In the genomic region with DNA sequence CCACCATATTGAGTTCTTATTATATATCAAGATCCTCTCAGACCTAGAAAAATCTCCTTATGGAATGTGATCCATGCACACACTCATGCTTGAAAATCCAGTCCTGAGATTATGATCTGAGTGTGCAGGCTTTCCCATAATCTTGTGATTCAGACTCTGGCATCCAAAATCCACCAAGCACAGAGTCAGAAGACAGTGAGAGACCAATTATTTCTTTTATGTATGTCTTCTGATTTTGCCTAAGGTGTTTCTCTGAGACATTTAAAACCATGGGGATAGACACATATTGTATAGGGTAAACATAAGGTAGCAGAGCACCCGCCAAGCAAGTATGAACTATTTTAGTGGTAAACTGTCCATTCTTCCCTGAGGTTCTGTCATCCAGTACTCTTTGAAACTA, we compare ENCODE assay signal across 18 cellular contexts. TPM values are rescaled to one million over a fixed set of nuclear protein-coding genes. Genes with fewer than 3 reads are reported as not detected.
A peak's percentile ranks its signal among the peaks of the same experiment; 100 is the strongest.
DNase-seq lines count a peak whose midpoint lies in the region; ATAC-seq and TF ChIP-seq lines count a peak whose summit lies in the region.
"Had no signal": no experiment of that assay in that cellular context is flagged by ENCODE, and none has a peak within 500 bp of the region (broad histone marks: within the 10 kb centered on the region; RNA-seq: fewer than 3 reads in every experiment).

No MANE protein-coding gene starts in this region.

- H2AFZ ChIP-seq in mammary epithelial cell (ENCODE audit: low read depth, low read length): no peak overlapping the region
- H2AFZ ChIP-seq: GM23338 had no signal

- no peak overlapping the region for H3K4me3 ChIP-seq in mammary epithelial cell (replicated peaks in 1 of 3; ENCODE audit: insufficient read depth in 1 of 3, low read depth in 2 of 3, low read length in 3 of 3)
- no peak overlapping the region for H3K4me3 ChIP-seq in adipocyte (ENCODE audit: low read length)
- no peak overlapping the region for H3K4me3 ChIP-seq in fibroblast of the aortic adventitia (ENCODE audit: low read depth, low read length)
- H3K4me3 ChIP-seq: GM23338, Peyer's patch had no signal

- H4K20me1 ChIP-seq in mammary epithelial cell (ENCODE audit: insufficient read depth, low read length): no peaks in the 10 kb centered on the region

- in situ Hi-C loops in mammary epithelial cell (cut with MboI; ENCODE audit: low sequenced_read_pairs in 2 of 2): no loop called here

- H3K36me3 ChIP-seq in mammary epithelial cell (ENCODE audit: insufficient read depth, low read length) (no peaks in the 10 kb centered on the region), adipocyte (ENCODE audit: control insufficient read depth, insufficient read depth, low read length, severe bottlenecking) (no peaks in the 10 kb centered on the region)
- H3K36me3 ChIP-seq: Peyer's patch had no signal

- H3K27me3 Mint-ChIP-seq in MCF 10A (ENCODE audit: insufficient read depth, unreplicated experiment): no peaks in the 10 kb centered on the region

- peaks cover 5% of the 10 kb centered on the region for H3K36me3 Mint-ChIP-seq in MCF 10A (ENCODE audit: insufficient read depth, unreplicated experiment)

- CTCF ChIA-PET in mammary epithelial cell (lab: Charles Lee; ENCODE audit: low non-redundant PET): no interaction called here
- CTCF ChIA-PET in MCF 10A (lab: Yijun Ruan, JAX): no interaction called here

- H3K27ac ChIP-seq in mammary epithelial cell (ENCODE audit: insufficient read depth, low read depth, low read length): no peak overlapping the region
- H3K27ac ChIP-seq: KMS-11, Peyer's patch had no signal

- H3K9me3 Mint-ChIP-seq in MCF 10A (ENCODE audit: unreplicated experiment): peaks cover 12% of the 10 kb centered on the region

- no peak overlapping the region for H3K4me3 Mint-ChIP-seq in MCF 10A (ENCODE audit: unreplicated experiment)
- H3K4me3 Mint-ChIP-seq: GM23338 had no signal

- H3K9me3 ChIP-seq in mammary epithelial cell (replicated peaks; ENCODE audit: insufficient read depth, low read length) (peaks cover 4% of the 10 kb centered on the region), adipocyte (ENCODE audit: control insufficient read depth, low read length) (peaks cover 11% of the 10 kb centered on the region)

- TF ChIP-seq CTCF in mammary epithelial cell (conservative IDR thresholded peaks at IDR 0.05 in 1 of 2, IDR thresholded peaks at IDR 0.05 in 1 of 2; ENCODE audit: extremely low read depth in 1 of 2, insufficient read depth in 1 of 2, low read depth in 1 of 2, low read length in 2 of 2): no peak
- TF ChIP-seq CTCF in MCF 10A (IDR thresholded peaks at IDR 0.05; ENCODE audit: unreplicated experiment): no peak
- no peak for TF ChIP-seq CTCF in fibroblast of the aortic adventitia (IDR thresholded peaks at IDR 0.05; ENCODE audit: insufficient read depth, low read length)

- no peak for ATAC-seq in GM21367 (IDR thresholded peaks at IDR 0.05; ENCODE audit: unreplicated experiment)
- ATAC-seq: GM23338 had no signal

- BruUV-seq in mammary epithelial cell (replicated peaks; lab: Mats Ljungman, UMichigan) (no TSS peak), MCF 10A (replicated peaks; lab: Mats Ljungman, UMichigan) (no TSS peak)

- intact Hi-C loops in mammary epithelial cell (cut with micrococcal nuclease): no loop called here
- intact Hi-C loops in MCF 10A (cut with micrococcal nuclease): no loop called here

- H3K9ac ChIP-seq in mammary epithelial cell (ENCODE audit: insufficient read depth, low read length) (no peak overlapping the region), adipocyte (ENCODE audit: low read length) (no peak overlapping the region)
- H3K9ac ChIP-seq: KMS-11 had no signal

- dilution Hi-C loops in mammary epithelial cell (cut with HindIII; ENCODE audit: low sequenced_read_pairs): no loop called here

- no peaks in the 10 kb centered on the region for H3K4me1 Mint-ChIP-seq in MCF 10A (ENCODE audit: insufficient read depth, unreplicated experiment)
- H3K4me1 Mint-ChIP-seq: GM23338 had no signal

- H3K27me3 ChIP-seq in mammary epithelial cell (ENCODE audit: insufficient read depth, low read length) (no peaks in the 10 kb centered on the region), adipocyte (replicated peaks; ENCODE audit: control insufficient read depth, insufficient read depth, low read length) (no peaks in the 10 kb centered on the region)
- H3K27me3 ChIP-seq: Peyer's patch had no signal

- no peak overlapping the region for H3K4me2 ChIP-seq in mammary epithelial cell (ENCODE audit: insufficient read depth, low read depth, low read length)
- H3K4me2 ChIP-seq: GM23338, KMS-11 had no signal

- POLR2A ChIA-PET in MCF 10A (lab: Yijun Ruan, JAX): interaction anchor here (0.6 kb wide), 1 partner anchor 32 kb away, joined by 3 read pairs; no protein-coding TSS in a partner anchor

- no peaks in the 10 kb centered on the region for H3K79me2 ChIP-seq in mammary epithelial cell (ENCODE audit: insufficient read depth, low read length)

- H3K4me1 ChIP-seq in mammary epithelial cell (ENCODE audit: insufficient read depth, low read length): no peaks in the 10 kb centered on the region
- peaks cover 3% of the 10 kb centered on the region for H3K4me1 ChIP-seq in adipocyte (ENCODE audit: control insufficient read depth, insufficient read depth, low read length)
- H3K4me1 ChIP-seq: Peyer's patch had no signal

- DNase-seq in mammary epithelial cell: peak; percentile 64
- DNase-seq in MCF 10A (ENCODE audit: unreplicated experiment): no peak
- DNase-seq in adipocyte (ENCODE audit: low read depth): peak; percentile 40
- peak; percentile 40 for DNase-seq in fibroblast of the aortic adventitia (ENCODE audit: low read depth)
- DNase-seq in activated CD4-positive, alpha-beta T cell treated with anti-CD3 and anti-CD28 coated beads, Interleukin-2, amount 50 U/mL, for 48 hours: no peak
- DNase-seq in NCI-H2196 (lab: John Stamatoyannopoulos, UW; ENCODE audit: unreplicated experiment): no peak
- DNase-seq in SKM-1 treated with dmso at 0.1 percent for 144 hours (lab: John Stamatoyannopoulos, UW; ENCODE audit: unreplicated experiment): no peak
- DNase-seq: 8988T, Calu3, GDM1, NCI-H1105 treated with DMSO at 0.1 percent for 48 hours, NCI-H187 treated with DMSO at 0.1 percent for 48 hours, Peyer's patch, SHP77 treated with DMSO at 0.1 percent for 48 hours had no signal

- 33% methylated on average over 1 of the region's 1 CpG for WGBS in mammary epithelial cell (ENCODE audit: low coverage, missing lambda C conversion rate)

- H3K27ac Mint-ChIP-seq in MCF 10A (ENCODE audit: low read depth, unreplicated experiment): no peak overlapping the region
- H3K27ac Mint-ChIP-seq: GM23338 had no signal

RNA-seq across cellular contexts. Expression of gene MMP13, which starts 52.0 kb away (rescaled TPM):
- under 1 TPM in 1 of 2 donors, not detected in 1; 0.35 TPM for total RNA-seq in mammary epithelial cell
- 0.06 TPM for polyA plus RNA-seq in mammary epithelial cell
- polyA minus RNA-seq in mammary epithelial cell: not detected
- not detected in 2 replicates for total RNA-seq in MCF 10A (2022)
- total RNA-seq in fibroblast of the aortic adventitia (ENCODE audit: low replicate concordance): not detected in 2 replicates
- total RNA-seq: Calu3, GM23338, NCI-H460, Peyer's patch had no signal
- polyA plus RNA-seq: GM23338 had no signal

Comparison
In these comparisons a context has a peak if more than half of its experiments do, and no peak if none do; other contexts are left out.
1. DNase-seq: peak in mammary epithelial cell (single experiment), adipocyte (single experiment) and fibroblast of the aortic adventitia (single experiment); none in MCF 10A (single experiment), activated CD4-positive, alpha-beta T cell treated with anti-CD3 and anti-CD28 coated beads, Interleukin-2, amount 50 U/mL, for 48 hours (0 of 2), NCI-H2196 (single experiment) and SKM-1 treated with dmso at 0.1 percent for 144 hours (single experiment).